ENCODE assay signal across 21 cellular contexts in the genomic region with DNA sequence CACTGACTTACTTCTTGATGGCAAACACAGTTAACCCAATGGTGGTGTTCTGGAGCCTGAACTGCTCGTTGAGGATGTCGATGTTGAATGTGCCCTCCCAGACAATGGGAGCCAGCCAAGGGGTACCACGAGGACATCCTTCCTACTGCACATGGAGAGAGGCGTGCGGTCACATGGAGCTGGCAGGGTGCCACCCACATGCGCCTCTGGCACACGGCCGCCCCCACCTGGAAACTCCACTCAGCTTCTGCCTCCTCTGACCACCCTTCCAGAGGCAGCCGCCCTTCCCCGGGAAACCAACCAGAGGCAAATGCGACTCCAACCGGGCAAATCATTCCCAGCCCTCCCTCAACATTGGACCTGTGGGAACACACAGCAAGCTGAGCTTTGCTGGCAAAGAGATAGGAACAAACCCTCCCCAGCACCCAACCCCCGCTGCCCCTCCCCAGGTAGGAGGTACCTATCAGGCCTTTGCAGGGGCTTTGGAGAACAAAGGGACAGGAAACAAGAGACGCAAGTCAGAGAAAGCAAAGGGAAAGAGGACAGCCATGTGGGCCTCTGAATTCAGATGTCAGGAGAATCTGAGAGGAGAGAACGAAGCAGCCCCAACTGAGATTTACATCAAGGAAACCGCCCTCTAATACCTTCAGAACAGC. TPM values are rescaled to one million over a fixed set of nuclear protein-coding genes. Genes with fewer than 3 reads are reported as not detected.
DNase-seq lines count a peak whose midpoint lies in the region; ATAC-seq and TF ChIP-seq lines count a peak whose summit lies in the region.
"Had no signal": no experiment of that assay in that cellular context is flagged by ENCODE, and none has a peak within 500 bp of the region (broad histone marks: within the 10 kb centered on the region; RNA-seq: fewer than 3 reads in every experiment).

No MANE protein-coding gene starts in this region.

- H3K27ac Mint-ChIP-seq in nephron progenitor cell: peak overlapping the region; percentile 77
- H3K27ac Mint-ChIP-seq: activated T-helper 17 cell treated with anti-CD3 and anti-CD28 coated beads, Interleukin-2, amount 50 U/mL, for 72 hours; naive thymus-derived CD4-positive, alpha-beta T cell had no signal

- DNase-seq in BE2C (peak; percentile 41), NCI-H69 (lab: John Stamatoyannopoulos, UW) (peak; percentile 14), glomerular endothelial cell (ENCODE audit: extremely low read depth, low read depth, low spot score) (peak; percentile 7), nephron progenitor cell (no peak), GM19238 (ENCODE audit: insufficient read length, low spot score) (no peak), HAP-1 (ENCODE audit: low spot score in 2 of 2) (no peak)
- no peak for DNase-seq in stimulated activated CD4-positive, alpha-beta T cell treated with anti-CD3 and anti-CD28 coated beads, Interleukin-2, amount 100 ng/mL, for 24 hours
- DNase-seq: ACHN; cortex of kidney; DMS153; erythroblast; gastrocnemius medialis; mammary epithelial cell; naive thymus-derived CD4-positive, alpha-beta T cell; NCI-H2029; NCI-H524 treated with DMSO at 0.1 percent for 48 hours; PC-3 had no signal

- H3K27me3 Mint-ChIP-seq in nephron progenitor cell (ENCODE audit: low read depth, poor library complexity): peaks cover 21% of the 10 kb centered on the region

- peaks cover 20% of the 10 kb centered on the region for H3K4me1 Mint-ChIP-seq in nephron progenitor cell
- H3K4me1 Mint-ChIP-seq: activated T-helper 17 cell treated with anti-CD3 and anti-CD28 coated beads, Interleukin-2, amount 50 U/mL, for 72 hours had no signal

- in situ Hi-C loops in HAP-1 (cut with MboI; ENCODE audit: low sequenced_read_pairs): no loop called here

- H3K36me3 ChIP-seq in BE2C (no peaks in the 10 kb centered on the region), HAP-1 (replicated peaks) (no peaks in the 10 kb centered on the region)
- H3K36me3 ChIP-seq: gastrocnemius medialis had no signal

- ATAC-seq in GM19452 (IDR thresholded peaks at IDR 0.05; ENCODE audit: unreplicated experiment): no peak
- ATAC-seq: activated T-helper 17 cell treated with anti-CD3 and anti-CD28 coated beads, Interleukin-2, amount 50 U/mL, for 72 hours; gastrocnemius medialis; PC-3 had no signal

- no peaks in the 10 kb centered on the region for H3K4me1 ChIP-seq in BE2C
- H3K4me1 ChIP-seq in HAP-1: no peaks in the 10 kb centered on the region
- H3K4me1 ChIP-seq: gastrocnemius medialis, psoas muscle had no signal

- no peak for TF ChIP-seq CTCF in BE2C (IDR thresholded peaks at IDR 0.05; ENCODE audit: low read depth, low read length)
- TF ChIP-seq CTCF in nephron progenitor cell (IDR thresholded peaks at IDR 0.05): no peak

- H3K9me3 ChIP-seq in BE2C (no peaks in the 10 kb centered on the region), HAP-1 (peaks cover 5% of the 10 kb centered on the region; the same call in 1 of the 2 replicates)
- H3K9me3 ChIP-seq: gastrocnemius medialis had no signal

- no peak overlapping the region for H3K4me3 Mint-ChIP-seq in nephron progenitor cell
- H3K4me3 Mint-ChIP-seq: activated T-helper 17 cell treated with anti-CD3 and anti-CD28 coated beads, Interleukin-2, amount 50 U/mL, for 72 hours; naive thymus-derived CD4-positive, alpha-beta T cell had no signal

- H3K27me3 ChIP-seq in BE2C: peaks cover 4% of the 10 kb centered on the region; the same call in 1 of the 2 replicates
- H3K27me3 ChIP-seq in HAP-1 (ENCODE audit: low read depth): no peaks in the 10 kb centered on the region
- H3K27me3 ChIP-seq: tibial nerve had no signal

- H3K9me3 Mint-ChIP-seq in nephron progenitor cell: no peaks in the 10 kb centered on the region
- H3K9me3 Mint-ChIP-seq: activated T-helper 17 cell treated with anti-CD3 and anti-CD28 coated beads, Interleukin-2, amount 50 U/mL, for 72 hours; naive thymus-derived CD4-positive, alpha-beta T cell had no signal

- H3K36me3 Mint-ChIP-seq in nephron progenitor cell (ENCODE audit: low read depth): no peaks in the 10 kb centered on the region

- H3K4me3 ChIP-seq in BE2C (ENCODE audit: low read depth, low read length) (no peak overlapping the region), HAP-1 (no peak overlapping the region)
- H3K4me3 ChIP-seq: gastrocnemius medialis, psoas muscle, tibial nerve had no signal

RNA-seq across cellular contexts. Expression of gene ABO, which starts 17.5 kb away (rescaled TPM):
- not detected for polyA plus RNA-seq in BE2C (2012; ENCODE audit: insufficient read depth, insufficient read length, low read depth)
- total RNA-seq in glomerular endothelial cell: under 0.01 and 0.05 TPM in 2 replicates
- total RNA-seq: activated T-helper 17 cell treated with anti-CD3 and anti-CD28 coated beads, Interleukin-2, amount 50 U/mL, for 72 hours; mammary epithelial cell; PC-3 had no signal
- polyA plus RNA-seq: naive thymus-derived CD4-positive, alpha-beta T cell had no signal

RNA-seq across cellular contexts. Expression of gene OBP2B, which starts 48.5 kb away (rescaled TPM):
- polyA plus RNA-seq in BE2C (2012; ENCODE audit: insufficient read depth, insufficient read length, low read depth): not detected
- total RNA-seq in glomerular endothelial cell: not detected in 2 replicates
- total RNA-seq: activated T-helper 17 cell treated with anti-CD3 and anti-CD28 coated beads, Interleukin-2, amount 50 U/mL, for 72 hours; gastrocnemius medialis; naive thymus-derived CD4-positive, alpha-beta T cell; PC-3; psoas muscle; tibial nerve had no signal
- polyA plus RNA-seq: naive thymus-derived CD4-positive, alpha-beta T cell; psoas muscle had no signal

Comparison
In these comparisons a context has a peak if more than half of its experiments do, and no peak if none do; other contexts are left out.
1. DNase-seq: peak in BE2C (single experiment), NCI-H69 (single experiment) and glomerular endothelial cell (single experiment); none in nephron progenitor cell (single experiment), GM19238 (single experiment), stimulated activated CD4-positive, alpha-beta T cell treated with anti-CD3 and anti-CD28 coated beads, Interleukin-2, amount 100 ng/mL, for 24 hours (0 of 2) and HAP-1 (0 of 2).